Comparison of ENCODE assay signal across 10 cellular contexts in genomic region chr5:139061274-139061673, GRCh38.
A peak's percentile ranks its signal among the peaks of the same experiment; 100 is the strongest.
DNase-seq lines count a peak whose midpoint lies in the region; ATAC-seq and TF ChIP-seq lines count a peak whose summit lies in the region.
"Had no signal": no experiment of that assay in that cellular context is flagged by ENCODE, and none has a peak within 500 bp of the region (broad histone marks: within the 10 kb centered on the region; RNA-seq: fewer than 3 reads in every experiment).

No MANE protein-coding gene starts in this region.

- TF ChIP-seq CTCF in endothelial cell (IDR thresholded peaks at IDR 0.05; ENCODE audit: unreplicated experiment) (no peak), tibial artery (IDR thresholded peaks at IDR 0.05) (no peak)

- H3K27ac Mint-ChIP-seq in endothelial cell (ENCODE audit: unreplicated experiment): peak overlapping the region; percentile 86

- peaks cover 2% of the 10 kb centered on the region for H3K27me3 Mint-ChIP-seq in endothelial cell (ENCODE audit: unreplicated experiment)

- no peaks in the 10 kb centered on the region for H3K9me3 ChIP-seq in tibial artery
- H3K9me3 ChIP-seq: Peyer's patch had no signal

- peaks cover 16% of the 10 kb centered on the region for H3K4me1 Mint-ChIP-seq in endothelial cell (ENCODE audit: unreplicated experiment)

- ATAC-seq in HG02852 (IDR thresholded peaks at IDR 0.05; ENCODE audit: unreplicated experiment) (no peak), GM18868 (IDR thresholded peaks at IDR 0.05; ENCODE audit: unreplicated experiment) (no peak)

- no peaks in the 10 kb centered on the region for H3K27me3 ChIP-seq in tibial artery
- H3K27me3 ChIP-seq: Peyer's patch had no signal

- no peak overlapping the region for H3K4me3 ChIP-seq in tibial artery
- H3K4me3 ChIP-seq: Peyer's patch had no signal

- H3K9me3 Mint-ChIP-seq in endothelial cell (ENCODE audit: unreplicated experiment): no peaks in the 10 kb centered on the region

- H3K36me3 ChIP-seq in tibial artery: no peaks in the 10 kb centered on the region
- H3K36me3 ChIP-seq: Peyer's patch had no signal

- no peaks in the 10 kb centered on the region for H3K36me3 Mint-ChIP-seq in endothelial cell (ENCODE audit: low read depth, unreplicated experiment)

- H3K4me1 ChIP-seq in tibial artery: peaks cover 0 to 35% (median 20%) of the 10 kb centered on the region in 4 donors

- H3K27ac ChIP-seq in tibial artery: peak overlapping the region; percentile 13 to 28
- H3K27ac ChIP-seq: Peyer's patch had no signal

- DNase-seq in NCI-H69 (lab: John Stamatoyannopoulos, UW) (peak; percentile 24), endothelial cell (ENCODE audit: low spot score) (no peak), lung microvascular endothelial cell (ENCODE audit: low read depth in 2 of 2) (peak; percentile 55 to 76), tibial artery (peak; percentile 35 to 79), activated gamma-delta T cell (lab: John Stamatoyannopoulos, UW) (no peak)
- no peak for DNase-seq in activated CD4-positive, alpha-beta T cell treated with anti-CD3 and anti-CD28 coated beads for 48 hours
- DNase-seq: activated CD8-positive, alpha-beta memory T cell treated with anti-CD3 and anti-CD28 coated beads, Interleukin-2, amount 50 U/mL, for 48 hours; Peyer's patch had no signal

- intact Hi-C loops in tibial artery (cut with DNase I; ENCODE audit: low total_unique reads): no loop called here

- H3K4me3 Mint-ChIP-seq in endothelial cell (ENCODE audit: unreplicated experiment): no peak overlapping the region

Comparison
In these comparisons a context has a peak if more than half of its experiments do, and no peak if none do; other contexts are left out.
1. DNase-seq: peak in NCI-H69 (single experiment), lung microvascular endothelial cell (2 of 2) and tibial artery (2 of 2); none in endothelial cell (single experiment), activated CD4-positive, alpha-beta T cell treated with anti-CD3 and anti-CD28 coated beads for 48 hours (single experiment) and activated gamma-delta T cell (single experiment).